9 cellular contexts compared by ENCODE assay signal in genomic region chr15:56468271-56468912, GRCh38. TPM values are rescaled to one million over a fixed set of nuclear protein-coding genes. Genes with fewer than 3 reads are reported as not detected.
DNase-seq lines count a peak whose midpoint lies in the region; ATAC-seq and TF ChIP-seq lines count a peak whose summit lies in the region.
"Had no signal": no experiment of that assay in that cellular context is flagged by ENCODE, and none has a peak within 500 bp of the region (broad histone marks: within the 10 kb centered on the region; RNA-seq: fewer than 3 reads in every experiment).

No MANE protein-coding gene starts in this region.

- H3K27me3 Mint-ChIP-seq in chondrocyte (ENCODE audit: low read depth) = peaks cover 29% of the 10 kb centered on the region
- H3K27me3 Mint-ChIP-seq in mesothelial cell of epicardium (ENCODE audit: low read depth) = peaks cover 47% of the 10 kb centered on the region

- no peaks in the 10 kb centered on the region for H3K36me3 ChIP-seq in HAP-1 (replicated peaks)

- H3K27ac Mint-ChIP-seq in chondrocyte (ENCODE audit: unreplicated experiment) (no peak overlapping the region), mesothelial cell of epicardium (no peak overlapping the region)

- peaks cover 5% of the 10 kb centered on the region; the same call in 1 of the 2 replicates for H3K4me1 ChIP-seq in HAP-1

- H3K9me3 Mint-ChIP-seq in chondrocyte (ENCODE audit: low read depth) (no peaks in the 10 kb centered on the region), mesothelial cell of epicardium (no peaks in the 10 kb centered on the region)

- H3K4me1 Mint-ChIP-seq in chondrocyte (ENCODE audit: low read depth) (peaks cover 9% of the 10 kb centered on the region), mesothelial cell of epicardium (peaks cover 14% of the 10 kb centered on the region)

- H3K4me3 Mint-ChIP-seq in chondrocyte (ENCODE audit: unreplicated experiment) (no peak overlapping the region), mesothelial cell of epicardium (no peak overlapping the region)

- H3K4me3 ChIP-seq in fibroblast of villous mesenchyme (ENCODE audit: low read depth, low read length) = peak overlapping the region; percentile 47
- no peak overlapping the region for H3K4me3 ChIP-seq in HAP-1

- H3K9me3 ChIP-seq in HAP-1 = no peaks in the 10 kb centered on the region

- no peak for TF ChIP-seq POLR2A in GM18505 (IDR thresholded peaks at IDR 0.05; ENCODE audit: borderline replicate concordance, extremely low read depth, insufficient read depth, insufficient read length)

- TF ChIP-seq CTCF in fibroblast of villous mesenchyme (IDR thresholded peaks at IDR 0.05; ENCODE audit: insufficient read depth, low read depth, low read length) (no peak), chondrocyte (IDR thresholded peaks at IDR 0.05) (no peak), mesothelial cell of epicardium (IDR thresholded peaks at IDR 0.05; ENCODE audit: unreplicated experiment) (no peak)

- in situ Hi-C loops in HAP-1 (cut with MboI; ENCODE audit: low sequenced_read_pairs) = no loop called here

- peaks cover 19% of the 10 kb centered on the region for H3K27me3 ChIP-seq in HAP-1 (ENCODE audit: low read depth)

- H3K36me3 Mint-ChIP-seq in chondrocyte (ENCODE audit: low read depth) (no peaks in the 10 kb centered on the region), mesothelial cell of epicardium (no peaks in the 10 kb centered on the region)

- peak; percentile 36 for ATAC-seq in GM18505 (IDR thresholded peaks at IDR 0.05; ENCODE audit: unreplicated experiment)
- ATAC-seq in HG02678 (IDR thresholded peaks at IDR 0.05; ENCODE audit: unreplicated experiment) = peak; percentile 46

- peak; percentile 88 for DNase-seq in OCI-M1 (lab: John Stamatoyannopoulos, UW)
- DNase-seq in fibroblast of villous mesenchyme (ENCODE audit: low read depth) = peak; percentile 34
- no peak for DNase-seq in chondrocyte (ENCODE audit: low spot score)
- no peak for DNase-seq in mesothelial cell of epicardium (ENCODE audit: low spot score in 2 of 2, unreplicated experiment in 2 of 2)
- DNase-seq in HAP-1 (ENCODE audit: low spot score in 2 of 2) = no peak
- no peak for DNase-seq in NCI-H187 (lab: John Stamatoyannopoulos, UW)

RNA-seq across cellular contexts. Expression of gene MNS1, which starts 3.5 kb away (rescaled TPM):
- total RNA-seq in fibroblast of villous mesenchyme = 0.43 and 0.97 TPM in 2 replicates
- 1.1 to 3.0 TPM (median 1.5 TPM) in 3 replicates for total RNA-seq in chondrocyte
- 2.5 to 3.4 TPM (median 2.7 TPM) in 3 replicates for total RNA-seq in mesothelial cell of epicardium
- total RNA-seq: T-helper 1 cell treated with Interleukin-12 subunit alpha and Interleukin-12 subunit beta and Interleukin-4 antibody, amounts not matched to agents 30 ng/mL and 1 ng/mL, for 36 hours had no signal

Comparison
In these comparisons a context has a peak if more than half of its experiments do, and no peak if none do; other contexts are left out.
1. DNase-seq: peak in OCI-M1 (single experiment) and fibroblast of villous mesenchyme (single experiment); none in chondrocyte (single experiment), mesothelial cell of epicardium (0 of 2), HAP-1 (0 of 2) and NCI-H187 (0 of 2).